In genomic region chr10:121526040-121526790, GRCh38 we compare ENCODE assay signal across 15 cellular contexts.
A peak's percentile ranks its signal among the peaks of the same experiment; 100 is the strongest.
DNase-seq lines count a peak whose midpoint lies in the region; ATAC-seq and TF ChIP-seq lines count a peak whose summit lies in the region.
"Had no signal": no experiment of that assay in that cellular context is flagged by ENCODE, and none has a peak within 500 bp of the region (broad histone marks: within the 10 kb centered on the region; RNA-seq: fewer than 3 reads in every experiment).

No MANE protein-coding gene starts in this region.

- peaks cover 3% of the 10 kb centered on the region for H3K79me1 ChIP-seq in H9 (ENCODE audit: insufficient read depth, low read depth, low read length, poor library complexity, severe bottlenecking)

- intact Hi-C loops in Right ventricle myocardium superior (cut with DNase I), result no loop called here

- H2BK15ac ChIP-seq in H9 (ENCODE audit: low read depth, low read length), result no peak overlapping the region

- H2AFZ ChIP-seq in H9 (ENCODE audit: low read length) (no peak overlapping the region), smooth muscle cell (ENCODE audit: low read depth) (no peak overlapping the region), Karpas-422 (ENCODE audit: low read length) (no peak overlapping the region)

- H3K79me2 ChIP-seq in H9 (ENCODE audit: insufficient read depth, low read length) (peaks cover 9% of the 10 kb centered on the region; the same call in 1 of the 2 replicates), smooth muscle cell (ENCODE audit: low read depth) (peaks cover 66% of the 10 kb centered on the region), Karpas-422 (ENCODE audit: low read length) (no peaks in the 10 kb centered on the region)

- H3K18ac ChIP-seq in H9 (ENCODE audit: insufficient read length, low read depth, low read length), result no peak overlapping the region

- H3K36me3 ChIP-seq in smooth muscle cell (ENCODE audit: low read depth) (no peaks in the 10 kb centered on the region), BE2C (no peaks in the 10 kb centered on the region), Karpas-422 (ENCODE audit: insufficient read depth, low read length) (no peaks in the 10 kb centered on the region)
- H3K36me3 ChIP-seq: spleen had no signal

- H3K56ac ChIP-seq in H9 (ENCODE audit: insufficient read length, low read depth, low read length), result no peak overlapping the region

- no peak overlapping the region for H3K23ac ChIP-seq in H9 (ENCODE audit: insufficient read length, low read depth, low read length)

- H4K20me1 ChIP-seq in H9 (ENCODE audit: control insufficient read depth, insufficient read depth, insufficient read length), result no peaks in the 10 kb centered on the region
- H4K20me1 ChIP-seq in smooth muscle cell (ENCODE audit: low read depth), result peaks cover 76% of the 10 kb centered on the region
- no peaks in the 10 kb centered on the region for H4K20me1 ChIP-seq in Karpas-422 (ENCODE audit: insufficient read depth, low read depth, low read length)

- no CpG with 5 or more reads among the region's 13 CpGs for WGBS in H9 (ENCODE audit: extremely low coverage, insufficient read length, low lambda C conversion rate)
- WGBS in smooth muscle cell (ENCODE audit: low lambda C conversion rate), result 73% methylated on average over 13 of the region's 13 CpGs

- TF ChIP-seq CTCF in H9 (conservative IDR thresholded peaks at IDR 0.05) (no peak), smooth muscle cell (IDR thresholded peaks at IDR 0.05; ENCODE audit: borderline replicate concordance, insufficient read depth, poor library complexity, severe bottlenecking) (no peak), BE2C (IDR thresholded peaks at IDR 0.05; ENCODE audit: low read depth, low read length) (no peak)

- no peaks in the 10 kb centered on the region for H3K9me3 Mint-ChIP-seq in H9
- H3K9me3 Mint-ChIP-seq: activated B cell treated with CpG ODN at 0.5 μM for 24 hours had no signal

- peaks cover 44 to 49% of the 10 kb centered on the region in 2 experiments for H3K4me1 Mint-ChIP-seq in H9
- H3K4me1 Mint-ChIP-seq: activated B cell treated with CpG ODN at 0.5 μM for 24 hours had no signal

- H2BK5ac ChIP-seq in H9 (ENCODE audit: insufficient read length, low read length), result no peak overlapping the region

- no peak overlapping the region for H4K8ac ChIP-seq in H9 (replicated peaks; ENCODE audit: insufficient read length, low read depth, low read length)

- ATAC-seq in Right ventricle myocardium superior (ENCODE audit: poor library complexity), result no peak

- H3K23me2 ChIP-seq in H9 (ENCODE audit: insufficient read length, low read depth, low read length, poor library complexity, severe bottlenecking), result no peaks in the 10 kb centered on the region

- H3K4me2 ChIP-seq in H9 (ENCODE audit: insufficient read depth, insufficient read length, low read length) (no peak overlapping the region), smooth muscle cell (peak overlapping the region; percentile 13), Karpas-422 (ENCODE audit: low read depth, low read length, poor library complexity, severe bottlenecking) (no peak overlapping the region)

- H3K9ac ChIP-seq in H9 (ENCODE audit: extremely low read depth, insufficient read length, low read length), result no peak overlapping the region
- peak overlapping the region; percentile 19 for H3K9ac ChIP-seq in smooth muscle cell (ENCODE audit: low read depth)
- no peak overlapping the region for H3K9ac ChIP-seq in Karpas-422 (ENCODE audit: low read length)

- no peaks in the 10 kb centered on the region; the same call in 1 of the 2 replicates for H3K27me3 Mint-ChIP-seq in H9 (ENCODE audit: low read depth)
- H3K27me3 Mint-ChIP-seq: activated B cell treated with CpG ODN at 0.5 μM for 24 hours had no signal

- H3K36me3 Mint-ChIP-seq in H9 (ENCODE audit: insufficient read depth in 1 of 3, low read depth in 3 of 3), result peaks cover 22 to 80% (median 76%) of the 10 kb centered on the region in 3 experiments; a peak in 6 of 7 replicates

- H3K4me3 Mint-ChIP-seq in H9, result no peak overlapping the region
- H3K4me3 Mint-ChIP-seq: activated B cell treated with CpG ODN at 0.5 μM for 24 hours had no signal

- no peak overlapping the region for H2BK120ac ChIP-seq in H9 (ENCODE audit: low read depth, low read length, poor library complexity, severe bottlenecking)

- peaks cover 19% of the 10 kb centered on the region for H3F3A ChIP-seq in smooth muscle cell (ENCODE audit: low read depth)

- H2AK5ac ChIP-seq in H9 (ENCODE audit: insufficient read length, low read length), result no peak overlapping the region

- H3K9me2 ChIP-seq in Karpas-422 (replicated peaks; ENCODE audit: insufficient read depth, low read length), result no peaks in the 10 kb centered on the region

- H4K5ac ChIP-seq in H9 (ENCODE audit: insufficient read length, low read depth, low read length), result no peak overlapping the region

- no peak overlapping the region for H3K14ac ChIP-seq in H9 (ENCODE audit: insufficient read depth, low read length)

- H3K4me3 ChIP-seq in smooth muscle cell (no peak overlapping the region), BE2C (ENCODE audit: low read depth, low read length) (no peak overlapping the region), Karpas-422 (ENCODE audit: low read length) (no peak overlapping the region)
- H3K4me3 ChIP-seq: spleen had no signal

- H3K9me3 ChIP-seq in H9 (ENCODE audit: control insufficient read depth, low read depth, low read length), result no peaks in the 10 kb centered on the region
- H3K9me3 ChIP-seq in smooth muscle cell (replicated peaks; ENCODE audit: low read depth), result no peaks in the 10 kb centered on the region
- H3K9me3 ChIP-seq in BE2C, result no peaks in the 10 kb centered on the region
- no peaks in the 10 kb centered on the region for H3K9me3 ChIP-seq in Karpas-422 (ENCODE audit: low read length)
- H3K9me3 ChIP-seq: spleen had no signal

- H3K27me3 ChIP-seq in H9 (ENCODE audit: insufficient read depth, low read length), result no peaks in the 10 kb centered on the region
- no peaks in the 10 kb centered on the region for H3K27me3 ChIP-seq in smooth muscle cell (ENCODE audit: low read depth)
- H3K27me3 ChIP-seq in BE2C, result no peaks in the 10 kb centered on the region
- H3K27me3 ChIP-seq in Karpas-422 (ENCODE audit: low read length), result no peaks in the 10 kb centered on the region
- H3K27me3 ChIP-seq: spleen had no signal

- no peaks in the 10 kb centered on the region for H3K4me1 ChIP-seq in H9 (ENCODE audit: insufficient read depth, low read length)
- H3K4me1 ChIP-seq in smooth muscle cell (ENCODE audit: low read depth), result peaks cover 44% of the 10 kb centered on the region
- no peaks in the 10 kb centered on the region for H3K4me1 ChIP-seq in BE2C
- H3K4me1 ChIP-seq in Karpas-422 (ENCODE audit: low read length), result peaks cover 6% of the 10 kb centered on the region; the same call in 1 of the 2 replicates
- H3K4me1 ChIP-seq: spleen had no signal

- no peak overlapping the region for H3K27ac ChIP-seq in H9 (ENCODE audit: insufficient read length, low read depth, low read length)
- peak overlapping the region; percentile 87 for H3K27ac ChIP-seq in smooth muscle cell (ENCODE audit: low read depth)
- H3K27ac ChIP-seq in Karpas-422 (ENCODE audit: low read length), result no peak overlapping the region
- H3K27ac ChIP-seq: spleen had no signal

- peak overlapping the region; percentile 47 to 96 (median 50); a peak in 4 of 7 replicates for H3K27ac Mint-ChIP-seq in H9
- H3K27ac Mint-ChIP-seq: activated B cell treated with CpG ODN at 0.5 μM for 24 hours had no signal

- DNase-seq in H9 (no peak), astrocyte of the hippocampus (ENCODE audit: low read depth, low spot score) (peak; percentile 23), left kidney (ENCODE audit: low read depth, low spot score) (peak; percentile 72), smooth muscle cell (lab: John Stamatoyannopoulos, UW; ENCODE audit: unreplicated experiment) (no peak), glomerular visceral epithelial cell (ENCODE audit: extremely low spot score) (no peak), BE2C (no peak), Right ventricle myocardium superior (no peak), Karpas-422 (no peak)
- DNase-seq: activated B cell treated with CpG ODN at 0.5 μM for 24 hours, activated gamma-delta T cell, foreskin melanocyte, NCI-H1694 treated with DMSO at 0.1 percent for 48 hours, NCI-H774, spleen, T-helper 1 cell had no signal

- no peak overlapping the region for H4K91ac ChIP-seq in H9 (ENCODE audit: insufficient read length, low read depth, low read length)

- no peak overlapping the region for H2BK20ac ChIP-seq in H9 (ENCODE audit: low read depth, low read length, poor library complexity, severe bottlenecking)

- H2BK12ac ChIP-seq in H9 (ENCODE audit: insufficient read length, low read depth, low read length), result no peak overlapping the region

- H3T11ph ChIP-seq in H9 (ENCODE audit: low read length), result no peak overlapping the region

- H3K4ac ChIP-seq in H9 (ENCODE audit: low read depth, low read length), result no peak overlapping the region

Comparison
In these comparisons a context has a peak if more than half of its experiments do, and no peak if none do; other contexts are left out.
1. DNase-seq: peak in astrocyte of the hippocampus (single experiment) and left kidney (single experiment); none in H9 (single experiment), smooth muscle cell (single experiment), glomerular visceral epithelial cell (single experiment), BE2C (single experiment), Right ventricle myocardium superior (single experiment) and Karpas-422 (single experiment).